21 cellular contexts compared by ENCODE assay signal in genomic region chr11:1824221-1825038, GRCh38. TPM values are rescaled to one million over a fixed set of nuclear protein-coding genes. Genes with fewer than 3 reads are reported as not detected.
"Had no signal": no experiment of that assay in that cellular context is flagged by ENCODE, and none has a peak within 500 bp of the region (broad histone marks: within the 10 kb centered on the region; RNA-seq: fewer than 3 reads in every experiment).

No MANE protein-coding gene starts in this region.

- H3K27ac ChIP-seq: epithelial cell of prostate, foreskin keratinocyte, hepatocyte, ovary, sigmoid colon had no signal

- H3K27ac Mint-ChIP-seq: activated CD4-positive, alpha-beta T cell treated with anti-CD3 and anti-CD28 coated beads, Interleukin-2, amount 10 ng/mL, durations not matched to agents 24 days and 14 days; activated CD8-positive, alpha-beta T cell treated with anti-CD3 and anti-CD28 coated beads for 36 hours; activated naive CD4-positive, alpha-beta T cell treated with anti-CD3 and anti-CD28 coated beads for 36 hours; activated naive CD8-positive, alpha-beta T cell treated with anti-CD3 and anti-CD28 coated beads, Interleukin-2, amount 50 U/mL, for 24 hours; activated T-cell treated with anti-CD3 and anti-CD28 coated beads, Interleukin-2, amount 50 U/mL, for 24 hours; activated T-helper 2 cell treated with anti-CD3 and anti-CD28 coated beads, Interferon-gamma antibody, Interleukin-2, Interleukin-4, amounts not matched to agents 10 μg/mL and 5 μg/mL and 100 μg/mL, durations not matched to agents 14 hours and 24 hours and 36 hours; dendritic cell treated with granulocyte-macrophage colony-stimulating factor and Interleukin-4, amounts not matched to agents 40 ng/mL and 50 ng/mL, for 4 days; nephron progenitor cell; stimulated activated naive B cell treated with anti-CD40 and anti-IgM and Interleukin-4, amounts not matched to agents 10 μg/mL and 1 μg/mL and 100 μg/mL, for 72 hours had no signal

- H3K4me3 Mint-ChIP-seq: activated CD4-positive, alpha-beta T cell treated with anti-CD3 and anti-CD28 coated beads, Interleukin-2, amount 10 ng/mL, durations not matched to agents 24 days and 14 days; activated CD8-positive, alpha-beta T cell treated with anti-CD3 and anti-CD28 coated beads for 36 hours; activated naive CD4-positive, alpha-beta T cell treated with anti-CD3 and anti-CD28 coated beads for 36 hours; activated naive CD8-positive, alpha-beta T cell treated with anti-CD3 and anti-CD28 coated beads, Interleukin-2, amount 50 U/mL, for 24 hours; activated T-cell treated with anti-CD3 and anti-CD28 coated beads, Interleukin-2, amount 50 U/mL, for 24 hours; dendritic cell treated with granulocyte-macrophage colony-stimulating factor and Interleukin-4, amounts not matched to agents 40 ng/mL and 50 ng/mL, for 4 days; nephron progenitor cell; stimulated activated naive B cell treated with anti-CD40 and anti-IgM and Interleukin-4, amounts not matched to agents 10 μg/mL and 1 μg/mL and 100 μg/mL, for 72 hours had no signal

- H3K4me1 Mint-ChIP-seq: activated CD4-positive, alpha-beta T cell treated with anti-CD3 and anti-CD28 coated beads, Interleukin-2, amount 10 ng/mL, durations not matched to agents 24 days and 14 days; activated naive CD8-positive, alpha-beta T cell treated with anti-CD3 and anti-CD28 coated beads, Interleukin-2, amount 50 U/mL, for 24 hours; stimulated activated naive B cell treated with anti-CD40 and anti-IgM and Interleukin-4, amounts not matched to agents 10 μg/mL and 1 μg/mL and 100 μg/mL, for 72 hours had no signal

- H3K4me3 ChIP-seq: hepatocyte, lung, ovary, sigmoid colon had no signal

- DNase-seq: activated CD8-positive, alpha-beta T cell treated with anti-CD3 and anti-CD28 coated beads for 36 hours; activated naive CD4-positive, alpha-beta T cell treated with anti-CD3 and anti-CD28 coated beads for 36 hours; activated naive CD8-positive, alpha-beta T cell treated with anti-CD3 and anti-CD28 coated beads, Interleukin-2, amount 50 U/mL, for 24 hours; activated T-cell treated with anti-CD3 and anti-CD28 coated beads, Interleukin-2, amount 50 U/mL, for 24 hours; effector CD8-positive, alpha-beta T cell; foreskin keratinocyte; ovary; sigmoid colon; stimulated activated CD4-positive, alpha-beta T cell treated with anti-CD3 and anti-CD28 coated beads, Interleukin-4, amount 100 ng/mL, for 24 hours; stimulated activated naive B cell treated with anti-CD40 and anti-IgM and Interleukin-4, amounts not matched to agents 10 μg/mL and 1 μg/mL and 100 μg/mL, for 72 hours; T-helper 1 cell; T1000 had no signal

- H3K27me3 Mint-ChIP-seq: activated CD4-positive, alpha-beta T cell treated with anti-CD3 and anti-CD28 coated beads, Interleukin-2, amount 10 ng/mL, durations not matched to agents 24 days and 14 days; activated CD8-positive, alpha-beta T cell treated with anti-CD3 and anti-CD28 coated beads for 36 hours had no signal

- H3K9me3 Mint-ChIP-seq: activated CD4-positive, alpha-beta T cell treated with anti-CD3 and anti-CD28 coated beads, Interleukin-2, amount 10 ng/mL, durations not matched to agents 24 days and 14 days; activated CD8-positive, alpha-beta T cell treated with anti-CD3 and anti-CD28 coated beads for 36 hours; activated naive CD4-positive, alpha-beta T cell treated with anti-CD3 and anti-CD28 coated beads for 36 hours; activated naive CD8-positive, alpha-beta T cell treated with anti-CD3 and anti-CD28 coated beads, Interleukin-2, amount 50 U/mL, for 24 hours; activated T-cell treated with anti-CD3 and anti-CD28 coated beads, Interleukin-2, amount 50 U/mL, for 24 hours; activated T-helper 2 cell treated with anti-CD3 and anti-CD28 coated beads, Interferon-gamma antibody, Interleukin-2, Interleukin-4, amounts not matched to agents 10 μg/mL and 5 μg/mL and 100 μg/mL, durations not matched to agents 14 hours and 24 hours and 36 hours had no signal

- H3K27me3 ChIP-seq: foreskin keratinocyte, hepatocyte, ovary, sigmoid colon had no signal

- ATAC-seq: activated CD8-positive, alpha-beta T cell treated with anti-CD3 and anti-CD28 coated beads for 36 hours; foreskin keratinocyte had no signal

- H3K36me3 ChIP-seq: ovary, sigmoid colon had no signal

- H3K9me3 ChIP-seq: ovary, sigmoid colon had no signal

RNA-seq across cellular contexts. Expression of gene SYT8, which starts 10.4 kb away (rescaled TPM):
- total RNA-seq: activated CD4-positive, alpha-beta T cell treated with anti-CD3 and anti-CD28 coated beads, Interleukin-2, amount 10 ng/mL, durations not matched to agents 24 days and 14 days; activated CD8-positive, alpha-beta T cell treated with anti-CD3 and anti-CD28 coated beads for 36 hours; activated naive CD4-positive, alpha-beta T cell treated with anti-CD3 and anti-CD28 coated beads for 36 hours; activated T-helper 2 cell treated with anti-CD3 and anti-CD28 coated beads, Interferon-gamma antibody, Interleukin-2, Interleukin-4, amounts not matched to agents 10 μg/mL and 5 μg/mL and 100 μg/mL, durations not matched to agents 14 hours and 24 hours and 36 hours; cerebellum; fibroblast of lung; sigmoid colon had no signal

RNA-seq across cellular contexts. Expression of gene TNNI2, which starts 14.4 kb away (rescaled TPM):
- total RNA-seq: activated CD4-positive, alpha-beta T cell treated with anti-CD3 and anti-CD28 coated beads, Interleukin-2, amount 10 ng/mL, durations not matched to agents 24 days and 14 days; activated naive CD4-positive, alpha-beta T cell treated with anti-CD3 and anti-CD28 coated beads for 36 hours; cerebellum; fibroblast of lung; sigmoid colon had no signal
